Comparison of ENCODE assay signal across 29 cellular contexts in the genomic region with DNA sequence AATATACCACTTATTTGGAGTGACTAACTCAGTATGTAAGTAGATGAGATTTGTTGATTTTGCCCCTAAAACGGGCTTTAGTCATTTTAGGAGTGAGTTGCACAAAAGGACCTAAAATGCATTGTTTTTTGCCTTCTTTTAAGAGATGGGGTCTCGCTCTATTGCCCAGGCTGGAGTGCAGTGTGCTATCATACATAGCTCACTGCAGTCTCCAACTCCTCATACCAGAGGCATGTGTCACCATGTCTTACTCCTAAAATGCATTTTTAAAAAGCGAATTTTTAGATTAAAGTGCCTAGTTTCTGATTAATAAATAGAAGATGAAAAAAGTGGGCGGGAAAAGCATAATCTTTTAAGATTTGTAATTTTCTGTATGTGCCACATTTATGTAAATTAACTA. TPM values are rescaled to one million over a fixed set of nuclear protein-coding genes. Genes with fewer than 3 reads are reported as not detected.
A peak's percentile ranks its signal among the peaks of the same experiment; 100 is the strongest.
DNase-seq lines count a peak whose midpoint lies in the region; ATAC-seq, FAIRE-seq and TF ChIP-seq lines count a peak whose summit lies in the region.
"Had no signal": no experiment of that assay in that cellular context is flagged by ENCODE, and none has a peak within 500 bp of the region (broad histone marks: within the 10 kb centered on the region; RNA-seq: fewer than 3 reads in every experiment).

No MANE protein-coding gene starts in this region.

- H3K23ac ChIP-seq in IMR-90 (ENCODE audit: low read depth, low read length), result no peak overlapping the region

- 100% methylated on average over 1 of the region's 4 CpGs; no CpG with 5 or more reads in 1 of the 2 experiments for whole genome bisulfite sequencing in IMR-90 (ENCODE audit: extremely low coverage in 2 of 2, insufficient read length in 1 of 2), 2 experiments

- no peak overlapping the region for H2AK9ac ChIP-seq in IMR-90 (replicated peaks; ENCODE audit: low read depth, low read length, poor library complexity)

- in situ Hi-C loops in IMR-90 (cut with MboI; ENCODE audit: low sequenced_read_pairs), result no loop called here

- no peak overlapping the region for H3K9ac ChIP-seq in IMR-90 (ENCODE audit: low read depth, low read length)
- H3K9ac ChIP-seq: parathyroid adenoma had no signal

- no peaks in the 10 kb centered on the region for H3K27me3 ChIP-seq in IMR-90 (ENCODE audit: control insufficient read depth, insufficient read depth, low read length)
- H3K27me3 ChIP-seq: body of pancreas, esophagus squamous epithelium, hepatocyte, sigmoid colon, SJCRH30, testis had no signal

- no peak overlapping the region; the same call in 1 of the 2 replicates for H2AK5ac ChIP-seq in IMR-90 (ENCODE audit: low read depth, low read length)

- H2BK120ac ChIP-seq in IMR-90 (ENCODE audit: low read depth, low read length), result no peak overlapping the region

- DNase-seq in IMR-90 (peak; percentile 70), WTC11 (ENCODE audit: low spot score) (no peak), fibroblast of mammary gland (ENCODE audit: low read depth) (peak; percentile 53), frontal cortex (ENCODE audit: low spot score in 2 of 2) (no peak), GM10248 (ENCODE audit: extremely low spot score) (no peak), NCI-H2029 (lab: John Stamatoyannopoulos, UW) (no peak), Right ventricle myocardium superior (no peak)
- DNase-seq: activated CD4-positive, alpha-beta T cell treated with anti-CD3 and anti-CD28 coated beads for 48 hours; activated CD8-positive, alpha-beta memory T cell treated with anti-CD3 and anti-CD28 coated beads, Interleukin-2, amount 10 ng/mL, durations not matched to agents 7 days and 5 days; AML-193; body of pancreas; CD8-positive, alpha-beta T cell; DMS153; esophagus squamous epithelium; NCI-H187; NCI-H2227 treated with DMSO at 0.1 percent for 48 hours; NCI-H82; sigmoid colon; SJCRH30; testis had no signal

- peaks cover 3% of the 10 kb centered on the region; the same call in 1 of the 2 replicates for H3K4me1 ChIP-seq in IMR-90 (ENCODE audit: control insufficient read depth, insufficient read depth, low read length)
- H3K4me1 ChIP-seq: body of pancreas, esophagus squamous epithelium, parathyroid adenoma, sigmoid colon, testis had no signal

- H3K79me1 ChIP-seq in IMR-90 (ENCODE audit: low read depth in 1 of 2, low read length in 2 of 2), result peaks cover 3 to 29% of the 10 kb centered on the region in 2 experiments; a peak in 3 of 4 replicates

- H3K56ac ChIP-seq in IMR-90 (ENCODE audit: extremely low read depth, insufficient read depth, low read length), result no peak overlapping the region

- FAIRE-seq in frontal cortex (lab: Jason Lieb, UNC), result no peak
- FAIRE-seq: colon, GM12878 had no signal

- H3K9me3 ChIP-seq in IMR-90 (ENCODE audit: control insufficient read depth, insufficient read depth, low read length), result no peaks in the 10 kb centered on the region
- H3K9me3 ChIP-seq: body of pancreas, esophagus squamous epithelium, sigmoid colon, SJCRH30, testis had no signal

- TF ChIP-seq CTCF in IMR-90 (conservative IDR thresholded peaks at IDR 0.05; ENCODE audit: low read depth, low read length), result no peak
- TF ChIP-seq CTCF in WTC11 (IDR thresholded peaks at IDR 0.05), result no peak
- TF ChIP-seq CTCF in fibroblast of mammary gland (conservative IDR thresholded peaks at IDR 0.05; ENCODE audit: control insufficient read depth, insufficient read depth, low read depth, low read length), result no peak
- TF ChIP-seq CTCF in GM10248 (IDR thresholded peaks at IDR 0.05; ENCODE audit: control extremely low read depth, extremely low read depth, low read depth, missing control alignments), result no peak

- CTCF ChIA-PET in IMR-90 (lab: Yijun Ruan, JAX) (no interaction called here), WTC11 (lab: Charles Lee) (no interaction called here), GM10248 (lab: Yijun Ruan, JAX) (interaction anchor here (1.2 kb wide), 1 partner anchor 39 kb away, joined by 3 read pairs; no protein-coding TSS in a partner anchor)

- intact Hi-C loops in IMR-90 (cut with micrococcal nuclease), result no loop called here
- intact Hi-C loops in Right ventricle myocardium superior (cut with DNase I), result no loop called here

- H4K20me1 ChIP-seq in IMR-90 (ENCODE audit: insufficient read depth, low read length), result no peaks in the 10 kb centered on the region

- peaks cover 5% of the 10 kb centered on the region for H3K36me3 Mint-ChIP-seq in WTC11

- no peaks in the 10 kb centered on the region for H3K4me1 Mint-ChIP-seq in WTC11
- H3K4me1 Mint-ChIP-seq: activated CD8-positive, alpha-beta memory T cell treated with anti-CD3 and anti-CD28 coated beads, Interleukin-2, amount 10 ng/mL, durations not matched to agents 7 days and 5 days; nephron; stimulated activated effector memory CD8-positive, alpha-beta T cell treated with anti-CD3 and anti-CD28 coated beads, Interleukin-12 subunit alpha, Interleukin-12 subunit beta, amount 100 ng/mL, for 72 hours had no signal

- no peak overlapping the region for H4K5ac ChIP-seq in IMR-90 (ENCODE audit: low read depth, low read length)

- H3K9me1 ChIP-seq in IMR-90 (ENCODE audit: insufficient read depth, low read length), result no peaks in the 10 kb centered on the region

- H3K36me3 ChIP-seq in IMR-90 (ENCODE audit: control insufficient read depth, insufficient read depth, low read length), result peaks cover 2% of the 10 kb centered on the region; the same call in 1 of the 2 replicates

- no peak overlapping the region for H3K4ac ChIP-seq in IMR-90 (ENCODE audit: low read depth, low read length)

- no peak overlapping the region for H2BK20ac ChIP-seq in IMR-90 (ENCODE audit: low read depth, low read length)

- dilution Hi-C loops in IMR-90 (cut with HindIII; ENCODE audit: low sequenced_read_pairs, unreplicated experiment), result no loop called here

- H3K14ac ChIP-seq in IMR-90 (replicated peaks; ENCODE audit: low read depth, low read length), result no peak overlapping the region

- no peak overlapping the region for H4K91ac ChIP-seq in IMR-90 (ENCODE audit: insufficient read depth, low read depth, low read length)

- POLR2A ChIA-PET in IMR-90 (lab: Charles Lee; ENCODE audit: unreplicated experiment), result no interaction called here
- POLR2A ChIA-PET in WTC11 (lab: Charles Lee), result no interaction called here
- POLR2A ChIA-PET in GM10248 (lab: Yijun Ruan, JAX), result no interaction called here

- no peak overlapping the region for H2AFZ ChIP-seq in IMR-90 (replicated peaks; ENCODE audit: low read length, poor library complexity)
- H2AFZ ChIP-seq: hepatocyte, parathyroid adenoma had no signal

- H4K8ac ChIP-seq in IMR-90 (ENCODE audit: low read depth in 2 of 2, low read length in 2 of 2), result no peak overlapping the region

- no peak overlapping the region for H3K4me3 Mint-ChIP-seq in WTC11
- H3K4me3 Mint-ChIP-seq: activated CD8-positive, alpha-beta memory T cell treated with anti-CD3 and anti-CD28 coated beads, Interleukin-2, amount 10 ng/mL, durations not matched to agents 7 days and 5 days; activated naive CD8-positive, alpha-beta T cell; activated T-helper 1 cell treated with anti-CD3 and anti-CD28 coated beads, Interleukin-12 subunit alpha, Interleukin-12 subunit beta, Interleukin-2, Interleukin-4 antibody, amounts not matched to agents 30 ng/mL and 10 ng/mL and 1 ng/mL, durations not matched to agents 14 hours and 24 hours and 36 hours; CD8-positive, alpha-beta T cell; nephron; stimulated activated effector memory CD8-positive, alpha-beta T cell treated with anti-CD3 and anti-CD28 coated beads, Interleukin-12 subunit alpha, Interleukin-12 subunit beta, amount 100 ng/mL, for 72 hours had no signal

- H3K4me3 ChIP-seq in IMR-90 (ENCODE audit: insufficient read depth, low read depth, low read length) (no peak overlapping the region), fibroblast of mammary gland (ENCODE audit: control insufficient read depth, low read depth, low read length) (no peak overlapping the region)
- H3K4me3 ChIP-seq: body of pancreas, esophagus squamous epithelium, GM12878, hepatocyte, sigmoid colon, SJCRH30, testis had no signal

- H2BK15ac ChIP-seq in IMR-90 (ENCODE audit: low read depth, low read length), result no peak overlapping the region

- no peak for TF ChIP-seq POLR2A in IMR-90 (IDR thresholded peaks at IDR 0.05; ENCODE audit: low read depth, low read length)

- H3K27ac Mint-ChIP-seq in WTC11, result no peak overlapping the region
- H3K27ac Mint-ChIP-seq: activated CD8-positive, alpha-beta memory T cell treated with anti-CD3 and anti-CD28 coated beads, Interleukin-2, amount 10 ng/mL, durations not matched to agents 7 days and 5 days; activated naive CD8-positive, alpha-beta T cell; activated T-helper 1 cell treated with anti-CD3 and anti-CD28 coated beads, Interleukin-12 subunit alpha, Interleukin-12 subunit beta, Interleukin-2, Interleukin-4 antibody, amounts not matched to agents 30 ng/mL and 10 ng/mL and 1 ng/mL, durations not matched to agents 14 hours and 24 hours and 36 hours; CD8-positive, alpha-beta T cell; nephron; stimulated activated effector memory CD8-positive, alpha-beta T cell treated with anti-CD3 and anti-CD28 coated beads, Interleukin-12 subunit alpha, Interleukin-12 subunit beta, amount 100 ng/mL, for 72 hours had no signal

- H3K4me2 ChIP-seq in IMR-90 (ENCODE audit: low read depth, low read length), result no peak overlapping the region
- H3K4me2 ChIP-seq: hepatocyte had no signal

- no TSS peak for BruUV-seq in IMR-90 (replicated peaks; lab: Mats Ljungman, UMichigan)

- no peaks in the 10 kb centered on the region for H3K27me3 Mint-ChIP-seq in WTC11 (ENCODE audit: low read depth)
- H3K27me3 Mint-ChIP-seq: activated CD8-positive, alpha-beta memory T cell treated with anti-CD3 and anti-CD28 coated beads, Interleukin-2, amount 10 ng/mL, durations not matched to agents 7 days and 5 days; activated naive CD8-positive, alpha-beta T cell had no signal

- H3K9me3 Mint-ChIP-seq in WTC11, result no peaks in the 10 kb centered on the region
- H3K9me3 Mint-ChIP-seq: activated T-helper 1 cell treated with anti-CD3 and anti-CD28 coated beads, Interleukin-12 subunit alpha, Interleukin-12 subunit beta, Interleukin-2, Interleukin-4 antibody, amounts not matched to agents 30 ng/mL and 10 ng/mL and 1 ng/mL, durations not matched to agents 14 hours and 24 hours and 36 hours; CD8-positive, alpha-beta T cell; nephron; stimulated activated effector memory CD8-positive, alpha-beta T cell treated with anti-CD3 and anti-CD28 coated beads, Interleukin-12 subunit alpha, Interleukin-12 subunit beta, amount 100 ng/mL, for 72 hours had no signal

- no peak overlapping the region for H2BK5ac ChIP-seq in IMR-90 (ENCODE audit: low read depth, low read length, poor library complexity, severe bottlenecking)

- no peak for TF ChIP-seq RAD21 in IMR-90 (IDR thresholded peaks at IDR 0.05; ENCODE audit: low read length)

- no peak overlapping the region for H3K27ac ChIP-seq in IMR-90 (ENCODE audit: insufficient read depth, low read length)
- H3K27ac ChIP-seq: body of pancreas, esophagus squamous epithelium, hepatocyte, parathyroid adenoma, sigmoid colon, SJCRH30, testis had no signal

- peak; percentile 69 for ATAC-seq in IMR-90 (ENCODE audit: low read depth)
- no peak for ATAC-seq in WTC11
- ATAC-seq in Right ventricle myocardium superior (ENCODE audit: poor library complexity), result no peak
- ATAC-seq: activated CD8-positive, alpha-beta memory T cell treated with anti-CD3 and anti-CD28 coated beads, Interleukin-2, amount 10 ng/mL, durations not matched to agents 7 days and 5 days; body of pancreas; CD8-positive, alpha-beta T cell; GM12878; stimulated activated effector memory CD8-positive, alpha-beta T cell treated with anti-CD3 and anti-CD28 coated beads, Interleukin-12 subunit alpha, Interleukin-12 subunit beta, amount 100 ng/mL, for 72 hours had no signal

- no peak overlapping the region for H3K18ac ChIP-seq in IMR-90 (ENCODE audit: low read depth, low read length)

RNA-seq across cellular contexts. Expression of a gene that starts 11.5 kb away (rescaled TPM):
- 5.2 and 10.3 TPM in 2 replicates for total RNA-seq in IMR-90 (2012; rRNA removed)
- polyA plus RNA-seq in IMR-90 (2012; rRNA removed), result 13.4 and 16.1 TPM in 2 replicates
- 1.9 and 2.5 TPM in 2 replicates for polyA plus RNA-seq in IMR-90 (2012; cell fraction: cytosol; rRNA removed)
- 2.7 and 27.0 TPM in 2 replicates for polyA plus RNA-seq in IMR-90 (2012; cell fraction: nucleus; rRNA removed; ENCODE audit: low replicate concordance)
- total RNA-seq in WTC11 (2021), result 1.4 to 2.5 TPM (median 1.6 TPM) in 3 replicates
- total RNA-seq in frontal cortex, result under 0.01 TPM
- total RNA-seq in Right ventricle myocardium superior, result 370 TPM
- total RNA-seq: HT-29 had no signal

Comparison
In these comparisons a context has a peak if more than half of its experiments do, and no peak if none do; other contexts are left out.
1. DNase-seq: peak in IMR-90 (single experiment) and fibroblast of mammary gland (single experiment); none in WTC11 (single experiment), frontal cortex (0 of 2), GM10248 (single experiment), NCI-H2029 (single experiment) and Right ventricle myocardium superior (single experiment).
2. RNA of a gene that starts 11.5 kb away (total RNA-seq): 370 TPM in Right ventricle myocardium superior (single experiment); 5.2 to 10.3 TPM in IMR-90, 1.4 to 2.5 TPM in WTC11 and under 0.01 TPM in frontal cortex (single experiment); every median in the first group is over 10 times any median in the second.